Comparison of ENCODE assay signal across 10 cellular contexts in genomic region chr5:6435356-6435755, GRCh38. TPM values are rescaled to one million over a fixed set of nuclear protein-coding genes. Genes with fewer than 3 reads are reported as not detected.
DNase-seq lines count a peak whose midpoint lies in the region; ATAC-seq and TF ChIP-seq lines count a peak whose summit lies in the region.
"Had no signal": no experiment of that assay in that cellular context is flagged by ENCODE, and none has a peak within 500 bp of the region (broad histone marks: within the 10 kb centered on the region; RNA-seq: fewer than 3 reads in every experiment).

No MANE protein-coding gene starts in this region.

- WGBS in liver: 26% methylated on average over 8 of the region's 8 CpGs

- no peak overlapping the region for H3K9ac ChIP-seq in liver (ENCODE audit: low read depth in 1 of 2, low read length in 2 of 2)

- H3K27ac ChIP-seq in liver (ENCODE audit: low read depth in 1 of 2, low read length in 2 of 2): no peak overlapping the region
- H3K27ac ChIP-seq: colonic mucosa had no signal

- CTCF ChIA-PET in HEK293T (lab: Yijun Ruan, JAX): interaction anchor here (1.2 kb wide), 1 partner anchor 10 kb away, joined by 5 read pairs; no protein-coding TSS in a partner anchor

- no peak for ATAC-seq in HG03457 (IDR thresholded peaks at IDR 0.05; ENCODE audit: unreplicated experiment)

- peak; percentile 46 to 77 for TF ChIP-seq RAD21 in liver (IDR thresholded peaks at IDR 0.05)

- H3K27me3 ChIP-seq in liver (ENCODE audit: control insufficient read depth in 4 of 4, insufficient read depth in 4 of 4, low read length in 3 of 4): peaks cover 0 to 9% (median 0%) of the 10 kb centered on the region in 4 donors
- H3K27me3 ChIP-seq: colonic mucosa had no signal

- H3K36me3 ChIP-seq in liver (ENCODE audit: control insufficient read depth in 4 of 4, insufficient read depth in 3 of 4, low read depth in 1 of 4, low read length in 3 of 4): no peaks in the 10 kb centered on the region
- H3K36me3 ChIP-seq: colonic mucosa had no signal

- in situ Hi-C loops in astrocyte of the cerebellum (cut with HindIII; ENCODE audit: low sequenced_read_pairs): no loop called here

- H3K4me3 ChIP-seq in astrocyte of the cerebellum (ENCODE audit: low read depth, low read length): no peak overlapping the region
- no peak overlapping the region for H3K4me3 ChIP-seq in liver (ENCODE audit: low read depth in 1 of 3, low read length in 3 of 3)
- H3K4me3 ChIP-seq: colonic mucosa had no signal

- POLR2A ChIA-PET in HEK293T (lab: Yijun Ruan, JAX): no interaction called here

- peaks cover 2 to 6% (median 3%) of the 10 kb centered on the region in 4 donors for H3K9me3 ChIP-seq in liver (ENCODE audit: control insufficient read depth in 4 of 4, low read length in 3 of 4)
- H3K9me3 ChIP-seq: colonic mucosa had no signal

- H3K4me1 ChIP-seq in liver (ENCODE audit: control insufficient read depth in 4 of 4, insufficient read depth in 4 of 4, low read length in 3 of 4): no peaks in the 10 kb centered on the region
- H3K4me1 ChIP-seq: colonic mucosa had no signal

- TF ChIP-seq CTCF in astrocyte of the cerebellum (IDR thresholded peaks at IDR 0.05; ENCODE audit: low read depth, low read length, missing control alignments) (peak; percentile 21), liver (IDR thresholded peaks at IDR 0.05; ENCODE audit: low read depth, low read length, missing input control) (peak; percentile 33)

- peak; percentile 15 for DNase-seq in NCI-H1694 treated with DMSO at 0.1 percent for 48 hours (lab: John Stamatoyannopoulos, UW)
- no peak for DNase-seq in NCI-H1694 (lab: John Stamatoyannopoulos, UW)
- peak; percentile 44 for DNase-seq in HEK293T (ENCODE audit: extremely low spot score)
- DNase-seq in astrocyte of the cerebellum (ENCODE audit: low read depth): no peak
- DNase-seq in putamen (ENCODE audit: low spot score): no peak
- no peak for DNase-seq in stimulated activated CD4-positive, alpha-beta T cell treated with anti-CD3 and anti-CD28 coated beads, Interleukin-4, amount 100 ng/mL, for 4 hours
- DNase-seq: colonic mucosa, T1000 had no signal

TF ChIP-seq in HEK293T, 16 proteins besides CTCF, POLR2A, EP300 and RAD21:
- TF ChIP-seq L3MBTL2 (conservative IDR thresholded peaks at IDR 0.05): no peak
- no peak for TF ChIP-seq PKNOX1 (IDR thresholded peaks at IDR 0.05)
- TF ChIP-seq TARDBP (IDR thresholded peaks at IDR 0.05): no peak
- no peak for TF ChIP-seq FOXK2 (IDR thresholded peaks at IDR 0.05)
- no peak for TF ChIP-seq FOXA1 (IDR thresholded peaks at IDR 0.05)
- TF ChIP-seq SP1 (IDR thresholded peaks at IDR 0.05): no peak
- no peak for TF ChIP-seq NFRKB (IDR thresholded peaks at IDR 0.05)
- TF ChIP-seq HDGF (IDR thresholded peaks at IDR 0.05; ENCODE audit: borderline replicate concordance): no peak
- no peak for TF ChIP-seq BHLHE40 (IDR thresholded peaks at IDR 0.05; ENCODE audit: borderline replicate concordance)
- TF ChIP-seq SUZ12 (IDR thresholded peaks at IDR 0.05): no peak
- no peak for TF ChIP-seq ELF4 (IDR thresholded peaks at IDR 0.05)
- no peak for TF ChIP-seq ZNF384 (IDR thresholded peaks at IDR 0.05)

TF ChIP-seq in liver, 16 proteins besides CTCF, POLR2A, EP300 and RAD21:
- TF ChIP-seq FOXA1 (IDR thresholded peaks at IDR 0.05) (no peak), HNF4A (conservative IDR thresholded peaks at IDR 0.05) (no peak), NR2F2 (IDR thresholded peaks at IDR 0.05) (no peak), FOXA2 (IDR thresholded peaks at IDR 0.05) (no peak), ATF3 (IDR thresholded peaks at IDR 0.05) (no peak), JUND (IDR thresholded peaks at IDR 0.05) (no peak), GABPA (IDR thresholded peaks at IDR 0.05 in 1 of 2, conservative IDR thresholded peaks at IDR 0.05 in 1 of 2) (no peak), MAX (IDR thresholded peaks at IDR 0.05) (no peak), TAF1 (conservative IDR thresholded peaks at IDR 0.05) (no peak), YY1 (IDR thresholded peaks at IDR 0.05) (no peak), SP1 (IDR thresholded peaks at IDR 0.05) (no peak), REST (IDR thresholded peaks at IDR 0.05) (no peak), EGR1 (IDR thresholded peaks at IDR 0.05; ENCODE audit: low read depth in 2 of 2) (no peak), HNF4G (IDR thresholded peaks at IDR 0.05) (no peak)
- TF ChIP-seq, protein P1, sequence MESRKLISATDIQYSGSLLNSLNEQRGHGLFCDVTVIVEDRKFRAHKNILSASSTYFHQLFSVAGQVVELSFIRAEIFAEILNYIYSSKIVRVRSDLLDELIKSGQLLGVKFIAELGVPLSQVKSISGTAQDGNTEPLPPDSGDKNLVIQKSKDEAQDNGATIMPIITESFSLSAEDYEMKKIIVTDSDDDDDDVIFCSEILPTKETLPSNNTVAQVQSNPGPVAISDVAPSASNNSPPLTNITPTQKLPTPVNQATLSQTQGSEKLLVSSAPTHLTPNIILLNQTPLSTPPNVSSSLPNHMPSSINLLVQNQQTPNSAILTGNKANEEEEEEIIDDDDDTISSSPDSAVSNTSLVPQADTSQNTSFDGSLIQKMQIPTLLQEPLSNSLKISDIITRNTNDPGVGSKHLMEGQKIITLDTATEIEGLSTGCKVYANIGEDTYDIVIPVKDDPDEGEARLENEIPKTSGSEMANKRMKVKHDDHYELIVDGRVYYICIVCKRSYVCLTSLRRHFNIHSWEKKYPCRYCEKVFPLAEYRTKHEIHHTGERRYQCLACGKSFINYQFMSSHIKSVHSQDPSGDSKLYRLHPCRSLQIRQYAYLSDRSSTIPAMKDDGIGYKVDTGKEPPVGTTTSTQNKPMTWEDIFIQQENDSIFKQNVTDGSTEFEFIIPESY (IDR thresholded peaks at IDR 0.05): no peak

RNA-seq across cellular contexts. Expression of gene UBE2QL1, which starts 13.3 kb away (rescaled TPM):
- under 1 TPM; 0.09 to 0.59 TPM for total RNA-seq in liver
- 1 to 10 TPM in 1 of 2 donors, under 1 TPM in 1; 0.14 to 1.9 TPM for polyA plus RNA-seq in liver

RNA-seq across cellular contexts. Expression of gene MED10, which starts 57.0 kb away (rescaled TPM):
- total RNA-seq in liver: 1 to 10 TPM; 6.1 to 7.3 TPM
- 10 to 100 TPM; 15.7 to 31.5 TPM for polyA plus RNA-seq in liver

Comparison
In these comparisons a context has a peak if more than half of its experiments do, and no peak if none do; other contexts are left out.
1. DNase-seq: peak in NCI-H1694 treated with DMSO at 0.1 percent for 48 hours (single experiment) and HEK293T (single experiment); none in NCI-H1694 (single experiment), astrocyte of the cerebellum (single experiment), putamen (single experiment) and stimulated activated CD4-positive, alpha-beta T cell treated with anti-CD3 and anti-CD28 coated beads, Interleukin-4, amount 100 ng/mL, for 4 hours (0 of 2).